ENCODE assay signal across 8 cellular contexts in genomic region chr10:102776779-102777417, GRCh38. TPM values are rescaled to one million over a fixed set of nuclear protein-coding genes. Genes with fewer than 3 reads are reported as not detected.
DNase-seq lines count a peak whose midpoint lies in the region; ATAC-seq lines count a peak whose summit lies in the region.

No MANE protein-coding gene starts in this region.

- in situ Hi-C loops in G401 (cut with HindIII; ENCODE audit: low sequenced_read_pairs): no loop called here

- peak; percentile 48 for DNase-seq in G401 (ENCODE audit: low spot score)
- peak; percentile 100 for DNase-seq in SJCRH30
- peak; percentile 76 for DNase-seq in ureter (ENCODE audit: low spot score)
- DNase-seq in NCI-H2107 treated with DMSO at 0.1 percent for 48 hours (lab: John Stamatoyannopoulos, UW; ENCODE audit: unreplicated experiment): no peak
- no peak for DNase-seq in GM19238 (ENCODE audit: insufficient read length, low spot score)

- H3K27me3 ChIP-seq in SJCRH30 (no peaks in the 10 kb centered on the region), muscle layer of colon (ENCODE audit: control insufficient read depth in 1 of 2, insufficient read depth in 2 of 2, low read length in 2 of 2) (no peaks in the 10 kb centered on the region)

- H3K36me3 ChIP-seq in SJCRH30 (peaks cover 9% of the 10 kb centered on the region; the same call in 1 of the 2 replicates), muscle layer of colon (ENCODE audit: insufficient read depth, low read length) (no peaks in the 10 kb centered on the region)

- H3K9me3 ChIP-seq in SJCRH30 (replicated peaks) (no peaks in the 10 kb centered on the region), muscle layer of colon (ENCODE audit: low read length) (no peaks in the 10 kb centered on the region)

- ATAC-seq in esophagus mucosa (peak; percentile 25), GM21367 (IDR thresholded peaks at IDR 0.05; ENCODE audit: unreplicated experiment) (no peak)

- H3K4me1 ChIP-seq in SJCRH30: peaks cover 34% of the 10 kb centered on the region
- peaks cover 87% of the 10 kb centered on the region for H3K4me1 ChIP-seq in muscle layer of colon (ENCODE audit: insufficient read depth, low read length)

- peak overlapping the region; percentile 89 for H3K9ac ChIP-seq in muscle layer of colon (ENCODE audit: low read length)

- H3K4me3 ChIP-seq in SJCRH30 (peak overlapping the region; percentile 65), muscle layer of colon (ENCODE audit: low read depth in 1 of 2, low read length in 2 of 2) (peak overlapping the region; percentile 51 to 57)

- peak overlapping the region; percentile 100 for H3K27ac ChIP-seq in SJCRH30
- peak overlapping the region; percentile 99 for H3K27ac ChIP-seq in muscle layer of colon (ENCODE audit: low read depth, low read length)

RNA-seq across cellular contexts. Expression of gene WBP1L, which starts 33.1 kb away (rescaled TPM):
- total RNA-seq in G401 (2014; rRNA removed; shearing (Covaris generic)): 13.6 and 16.6 TPM in 2 replicates
- 24.1 TPM in 2 replicates for total RNA-seq in SJCRH30 (2014; rRNA removed; shearing (Covaris generic))
- total RNA-seq in esophagus mucosa: 19.6 TPM
- total RNA-seq in ureter: 55.2 TPM

Comparison
In these comparisons a context has a peak if more than half of its experiments do, and no peak if none do; other contexts are left out.
1. DNase-seq: peak in G401 (single experiment), SJCRH30 (2 of 2) and ureter (single experiment); none in NCI-H2107 treated with DMSO at 0.1 percent for 48 hours (single experiment) and GM19238 (single experiment).